28 cellular contexts compared by ENCODE assay signal in genomic region chr3:174153875-174154274, GRCh38.
DNase-seq lines count a peak whose midpoint lies in the region; ATAC-seq and TF ChIP-seq lines count a peak whose summit lies in the region.
"Had no signal": no experiment of that assay in that cellular context is flagged by ENCODE, and none has a peak within 500 bp of the region (broad histone marks: within the 10 kb centered on the region; RNA-seq: fewer than 3 reads in every experiment).

No MANE protein-coding gene starts in this region.

- peak; percentile 80 for DNase-seq in GM04503 (ENCODE audit: low read depth)
- no peak for DNase-seq in SK-N-SH
- DNase-seq in fibroblast of gingiva (ENCODE audit: low read depth): peak; percentile 42
- DNase-seq in anterior cingulate cortex (lab: John Stamatoyannopoulos, UW): no peak
- no peak for DNase-seq in left lobe of liver (ENCODE audit: low spot score)
- DNase-seq: activated CD4-positive, alpha-beta memory T cell treated with anti-CD3 and anti-CD28 coated beads for 36 hours; activated CD4-positive, alpha-beta T cell treated with anti-CD3 and anti-CD28 coated beads for 1 hour; activated CD8-positive, alpha-beta memory T cell treated with anti-CD3 and anti-CD28 coated beads, Interleukin-2, amount 50 U/mL, for 4 hours; activated naive CD4-positive, alpha-beta T cell treated with Interleukin-2 at 50 U/mL for 16 hours; Caco-2; DMS53; H7; heart right ventricle; Karpas-422; MV-4-11; NCI-H146; NCI-H2107; NCI-H748 treated with DMSO at 0.1 percent for 48 hours; Peyer's patch; right lobe of liver; SHP77; stimulated activated CD4-positive, alpha-beta T cell treated with anti-CD3 and anti-CD28 coated beads, Interleukin-12 subunit alpha, Interleukin-12 subunit beta, amount 100 ng/mL, for 4 hours; stimulated activated CD4-positive, alpha-beta T cell treated with anti-CD3 and anti-CD28 coated beads, Interleukin-2, amount 100 ng/mL, for 48 hours had no signal

- H3K27ac ChIP-seq in SK-N-SH (ENCODE audit: low read depth in 2 of 2, low read length in 1 of 2): peak overlapping the region in 1 of 2 experiments; percentile 85; a peak in 2 of 4 replicates
- H3K27ac ChIP-seq: foreskin keratinocyte, heart right ventricle, HL-60, Peyer's patch, right lobe of liver, tibial nerve had no signal

- H3K9me2 ChIP-seq in SK-N-SH: no peaks in the 10 kb centered on the region

- no peak overlapping the region for H3K4me3 ChIP-seq in SK-N-SH (ENCODE audit: low read depth in 2 of 2, low read length in 1 of 2)
- H3K4me3 ChIP-seq: heart right ventricle, Peyer's patch, right lobe of liver, tibial nerve had no signal

- H3K9ac ChIP-seq in SK-N-SH: no peak overlapping the region

- H3K36me3 ChIP-seq in SK-N-SH (replicated peaks in 1 of 2; ENCODE audit: control insufficient read depth in 1 of 2, insufficient read depth in 2 of 2, low read length in 1 of 2): no peaks in the 10 kb centered on the region
- H3K36me3 ChIP-seq: heart right ventricle, Peyer's patch, right lobe of liver, tibial nerve had no signal

- H3F3A ChIP-seq in SK-N-SH (replicated peaks; ENCODE audit: insufficient read depth): peaks cover 3% of the 10 kb centered on the region

- no peaks in the 10 kb centered on the region for H3K27me3 ChIP-seq in SK-N-SH (ENCODE audit: insufficient read depth)
- H3K27me3 ChIP-seq: foreskin keratinocyte, heart right ventricle, Peyer's patch, right lobe of liver, tibial nerve had no signal

- H4K20me1 ChIP-seq in SK-N-SH (ENCODE audit: insufficient read depth): no peaks in the 10 kb centered on the region

- no peak for TF ChIP-seq CTCF in SK-N-SH (IDR thresholded peaks at IDR 0.05)

- POLR2A ChIA-PET in SK-N-SH (lab: Yijun Ruan, JAX): no interaction called here

- CTCF ChIA-PET in SK-N-SH (lab: Yijun Ruan, JAX): no interaction called here

- H3K79me2 ChIP-seq in SK-N-SH (ENCODE audit: insufficient read depth): no peaks in the 10 kb centered on the region

- TF ChIP-seq EP300 in SK-N-SH (IDR thresholded peaks at IDR 0.05; ENCODE audit: borderline replicate concordance in 1 of 2, low read depth in 1 of 2, low read length in 1 of 2): peak; percentile 25 to 58; a peak in 2 of 4 replicates

- 0 out of 2 replicates have a peak overlapping the region, but pooled peaks have one; percentile 63 for H2AFZ ChIP-seq in SK-N-SH (ENCODE audit: low read depth)

- H3K9me3 ChIP-seq in SK-N-SH: no peaks in the 10 kb centered on the region
- H3K9me3 ChIP-seq: Caco-2, heart right ventricle, Peyer's patch, right lobe of liver, tibial nerve had no signal

- no peak overlapping the region for H3K4me2 ChIP-seq in SK-N-SH

- no peak for ATAC-seq in HG02623 (IDR thresholded peaks at IDR 0.05; ENCODE audit: unreplicated experiment)
- no peak for ATAC-seq in esophagus mucosa
- no peak for ATAC-seq in left lobe of liver
- ATAC-seq: foreskin keratinocyte, heart right ventricle, right lobe of liver had no signal

- no peak for TF ChIP-seq RAD21 in SK-N-SH (IDR thresholded peaks at IDR 0.05; ENCODE audit: low read length)

- 24% methylated on average over 1 of the region's 1 CpG for WGBS in SK-N-SH (ENCODE audit: low lambda C conversion rate)

- H3K4me1 ChIP-seq in SK-N-SH (ENCODE audit: control insufficient read depth in 1 of 2, insufficient read depth in 2 of 2, low read depth in 1 of 2, low read length in 1 of 2): peaks cover 0 to 6% of the 10 kb centered on the region in 2 experiments; a peak in 1 of 4 replicates
- H3K4me1 ChIP-seq: Caco-2, Peyer's patch, right lobe of liver, tibial nerve had no signal

TF ChIP-seq in SK-N-SH, 30 proteins besides CTCF, POLR2A, EP300 and RAD21:
- TF ChIP-seq NFIC (IDR thresholded peaks at IDR 0.05; ENCODE audit: borderline replicate concordance) (peak; percentile 41; the same call in 1 of the 2 replicates), SIN3A (IDR thresholded peaks at IDR 0.05; ENCODE audit: borderline replicate concordance, low read depth, low read length) (no peak), YY1 (IDR thresholded peaks at IDR 0.05; ENCODE audit: low read depth) (no peak), TCF12 (IDR thresholded peaks at IDR 0.05) (peak; percentile 63), JUND (IDR thresholded peaks at IDR 0.05) (peak; percentile 58), POLR2AphosphoS5 (IDR thresholded peaks at IDR 0.05; ENCODE audit: low read depth, low read length) (peak; percentile 30; the same call in 1 of the 2 replicates), PBX3 (IDR thresholded peaks at IDR 0.05) (peak; percentile 69), FOSL2 (IDR thresholded peaks at IDR 0.05; ENCODE audit: borderline replicate concordance, low read depth) (peak; percentile 35; the same call in 1 of the 2 replicates)
TF ChIP-seq in SK-N-SH: peak in this region for 6.

Comparison
In these comparisons a context has a peak if more than half of its experiments do, and no peak if none do; other contexts are left out.
1. DNase-seq: peak in GM04503 (single experiment) and fibroblast of gingiva (single experiment); none in SK-N-SH (single experiment), anterior cingulate cortex (0 of 58) and left lobe of liver (single experiment).